In genomic region chr1:236394016-236394481, GRCh38 we compare ENCODE assay signal across 8 cellular contexts. TPM values are rescaled to one million over a fixed set of nuclear protein-coding genes. Genes with fewer than 3 reads are reported as not detected.
DNase-seq lines count a peak whose midpoint lies in the region.

EDARADD (plus strand) TSS chr1:236394286; CDS start chr1:236394445, 159 bp downstream.

- H3K4me1 Mint-ChIP-seq in activated T-helper 1 cell treated with anti-CD3 and anti-CD28 coated beads, Interleukin-12 subunit alpha, Interleukin-12 subunit beta, Interleukin-2, Interleukin-4 antibody, amounts not matched to agents 30 ng/mL and 10 ng/mL and 1 ng/mL, durations not matched to agents 14 hours and 24 hours and 36 hours (ENCODE audit: low read depth): peaks cover 57% of the 10 kb centered on the region
- peaks cover 24 to 31% of the 10 kb centered on the region in 2 donors for H3K4me1 Mint-ChIP-seq in immature natural killer cell

- H3K27ac Mint-ChIP-seq in activated T-helper 1 cell treated with anti-CD3 and anti-CD28 coated beads, Interleukin-12 subunit alpha, Interleukin-12 subunit beta, Interleukin-2, Interleukin-4 antibody, amounts not matched to agents 30 ng/mL and 10 ng/mL and 1 ng/mL, durations not matched to agents 14 hours and 24 hours and 36 hours: peak within 1 kb of the TSS; percentile 87
- peak within 1 kb of the TSS; percentile 25 to 96 (median 85) for H3K27ac Mint-ChIP-seq in immature natural killer cell

- no peaks in the 10 kb centered on the region for H3K9me3 Mint-ChIP-seq in activated T-helper 1 cell treated with anti-CD3 and anti-CD28 coated beads, Interleukin-12 subunit alpha, Interleukin-12 subunit beta, Interleukin-2, Interleukin-4 antibody, amounts not matched to agents 30 ng/mL and 10 ng/mL and 1 ng/mL, durations not matched to agents 14 hours and 24 hours and 36 hours
- no peaks in the 10 kb centered on the region for H3K9me3 Mint-ChIP-seq in immature natural killer cell

- no peaks in the 10 kb centered on the region for H3K4me1 ChIP-seq in thymus (ENCODE audit: control insufficient read depth, insufficient read depth, low read length)

- H3K9me3 ChIP-seq in thymus (ENCODE audit: control insufficient read depth): no peaks in the 10 kb centered on the region

- peak within 1 kb of the TSS; percentile 75 for H3K4me3 ChIP-seq in thymus (ENCODE audit: low read length)

- CTCF ChIA-PET in activated CD8-positive, alpha-beta memory T cell treated with anti-CD3 and anti-CD28 coated beads for 36 hours (lab: Charles Lee): no interaction called here

- POLR2A ChIA-PET in activated CD8-positive, alpha-beta memory T cell treated with anti-CD3 and anti-CD28 coated beads for 36 hours (lab: Charles Lee): interaction anchor here (0.7 to 1.3 kb wide), 3 partner anchors 34 to 251 kb away, joined by 3 to 4 read pairs (median 4); no protein-coding TSS in a partner anchor

- H3K27me3 Mint-ChIP-seq in activated T-helper 1 cell treated with anti-CD3 and anti-CD28 coated beads, Interleukin-12 subunit alpha, Interleukin-12 subunit beta, Interleukin-2, Interleukin-4 antibody, amounts not matched to agents 30 ng/mL and 10 ng/mL and 1 ng/mL, durations not matched to agents 14 hours and 24 hours and 36 hours (ENCODE audit: insufficient read depth): peaks cover 22% of the 10 kb centered on the region
- peaks cover 3 to 10% (median 9%) of the 10 kb centered on the region in 3 donors for H3K27me3 Mint-ChIP-seq in immature natural killer cell (ENCODE audit: low read depth in 3 of 3)

- no peak for DNase-seq in activated CD8-positive, alpha-beta memory T cell treated with anti-CD3 and anti-CD28 coated beads, Interleukin-2, amount 50 U/mL, for 48 hours
- DNase-seq in activated T-helper 1 cell treated with anti-CD3 and anti-CD28 coated beads, Interleukin-12 subunit alpha, Interleukin-12 subunit beta, Interleukin-2, Interleukin-4 antibody, amounts not matched to agents 30 ng/mL and 10 ng/mL and 1 ng/mL, durations not matched to agents 14 hours and 24 hours and 36 hours (ENCODE audit: low spot score): no peak
- DNase-seq in immature natural killer cell (no peak), NCI-H2107 treated with DMSO at 0.1 percent for 48 hours (lab: John Stamatoyannopoulos, UW; ENCODE audit: unreplicated experiment) (no peak), NCI-H1436 (lab: John Stamatoyannopoulos, UW) (no peak), COR-L47 (lab: John Stamatoyannopoulos, UW) (no peak)

- 33% methylated on average over 7 of the region's 7 CpGs for WGBS in thymus

- no peaks in the 10 kb centered on the region for H3K36me3 ChIP-seq in thymus (ENCODE audit: control insufficient read depth, insufficient read depth)

- peaks cover 9% of the 10 kb centered on the region for H3K27me3 ChIP-seq in thymus (ENCODE audit: control insufficient read depth, insufficient read depth)

- intact Hi-C loops in activated T-helper 1 cell treated with anti-CD3 and anti-CD28 coated beads, Interleukin-12 subunit alpha, Interleukin-12 subunit beta, Interleukin-2, Interleukin-4 antibody, amounts not matched to agents 30 ng/mL and 10 ng/mL and 1 ng/mL, durations not matched to agents 14 hours and 24 hours and 36 hours (cut with micrococcal nuclease): loop anchor here (1.0 to 10.0 kb wide), 6 partner anchors 110 to 749 kb away; partner anchors contain the start of genes GNG4, GPR137B, LYST and MTR

- H3K27ac ChIP-seq in thymus (ENCODE audit: low read depth): no peak within 1 kb of the TSS

- peaks cover 18% of the 10 kb centered on the region for H3K36me3 Mint-ChIP-seq in activated T-helper 1 cell treated with anti-CD3 and anti-CD28 coated beads, Interleukin-12 subunit alpha, Interleukin-12 subunit beta, Interleukin-2, Interleukin-4 antibody, amounts not matched to agents 30 ng/mL and 10 ng/mL and 1 ng/mL, durations not matched to agents 14 hours and 24 hours and 36 hours (ENCODE audit: low read depth)
- H3K36me3 Mint-ChIP-seq in immature natural killer cell: peaks cover 0 to 3% (median 0%) of the 10 kb centered on the region in 3 donors

- peak within 1 kb of the TSS; percentile 90 for H3K4me3 Mint-ChIP-seq in activated T-helper 1 cell treated with anti-CD3 and anti-CD28 coated beads, Interleukin-12 subunit alpha, Interleukin-12 subunit beta, Interleukin-2, Interleukin-4 antibody, amounts not matched to agents 30 ng/mL and 10 ng/mL and 1 ng/mL, durations not matched to agents 14 hours and 24 hours and 36 hours
- H3K4me3 Mint-ChIP-seq in immature natural killer cell: peak within 1 kb of the TSS; percentile 85 to 96 (median 90)

RNA-seq across cellular contexts. Expression of gene EDARADD, which starts in this region (rescaled TPM):
- 10 to 100 TPM; 15.7 to 16.3 TPM for total RNA-seq in activated CD8-positive, alpha-beta memory T cell treated with anti-CD3 and anti-CD28 coated beads for 36 hours
- 56.8 and 57.8 TPM in 2 replicates for total RNA-seq in activated T-helper 1 cell treated with anti-CD3 and anti-CD28 coated beads, Interleukin-12 subunit alpha, Interleukin-12 subunit beta, Interleukin-2, Interleukin-4 antibody, amounts not matched to agents 30 ng/mL and 10 ng/mL and 1 ng/mL, durations not matched to agents 14 hours and 24 hours and 36 hours
- polyA plus RNA-seq in immature natural killer cell: 1 to 10 TPM in 2 of 3 donors, not detected in 1; 5.2 to 5.8 TPM
- 3.3 TPM for polyA plus RNA-seq in thymus
